8 cellular contexts compared by ENCODE assay signal in genomic region chr10:32376780-32377179, GRCh38. TPM values are rescaled to one million over a fixed set of nuclear protein-coding genes. Genes with fewer than 3 reads are reported as not detected.
DNase-seq lines count a peak whose midpoint lies in the region; ATAC-seq and TF ChIP-seq lines count a peak whose summit lies in the region.

No MANE protein-coding gene starts in this region.

- H3K9me3 ChIP-seq in skeletal muscle satellite cell (replicated peaks; ENCODE audit: low read length) = no peaks in the 10 kb centered on the region

- H3K27me3 ChIP-seq in skeletal muscle satellite cell (ENCODE audit: control insufficient read depth, insufficient read depth, low read length) = no peaks in the 10 kb centered on the region

- H3K4me1 ChIP-seq in skeletal muscle satellite cell (ENCODE audit: control insufficient read depth, insufficient read depth, low read length) = peaks cover 14% of the 10 kb centered on the region

- H3K4me3 ChIP-seq in GM12875 (ENCODE audit: low read depth, low read length) = peak overlapping the region; percentile 57
- peak overlapping the region; percentile 79 for H3K4me3 ChIP-seq in fibroblast of mammary gland (ENCODE audit: control insufficient read depth, low read depth, low read length)
- H3K4me3 ChIP-seq in skeletal muscle satellite cell (ENCODE audit: low read length) = peak overlapping the region; percentile 74

- peak overlapping the region; percentile 90 for H3K9ac ChIP-seq in skeletal muscle satellite cell (ENCODE audit: low read depth, low read length)

- H3K4me2 ChIP-seq in skeletal muscle satellite cell (ENCODE audit: low read length) = peak overlapping the region; percentile 95

- peak; percentile 38 for DNase-seq in OCI-M1 (lab: John Stamatoyannopoulos, UW)
- DNase-seq in fibroblast of mammary gland (ENCODE audit: low read depth) = no peak
- no peak for DNase-seq in NCI-H2107 treated with DMSO at 0.1 percent for 48 hours (lab: John Stamatoyannopoulos, UW; ENCODE audit: unreplicated experiment)
- DNase-seq in ecto neural progenitor cell (ENCODE audit: low spot score) = no peak
- DNase-seq in activated CD8-positive, alpha-beta memory T cell treated with anti-CD3 and anti-CD28 coated beads for 24 hours = no peak

- H3K36me3 ChIP-seq in skeletal muscle satellite cell (ENCODE audit: insufficient read depth, low read length) = no peaks in the 10 kb centered on the region

- TF ChIP-seq CTCF in GM12875 (IDR thresholded peaks at IDR 0.05; ENCODE audit: borderline replicate concordance, insufficient read depth, low read depth, low read length) (no peak), fibroblast of mammary gland (conservative IDR thresholded peaks at IDR 0.05; ENCODE audit: control insufficient read depth, insufficient read depth, low read depth, low read length) (no peak)

- ATAC-seq in GM21423 (IDR thresholded peaks at IDR 0.05; ENCODE audit: unreplicated experiment) = no peak

RNA-seq across cellular contexts. Expression of gene EPC1, which starts 29.8 kb away (rescaled TPM):
- 16.8 and 18.3 TPM in 2 replicates for total RNA-seq in skeletal muscle satellite cell (2012; rRNA removed)
